Comparison of ENCODE assay signal across 10 cellular contexts in the genomic region with DNA sequence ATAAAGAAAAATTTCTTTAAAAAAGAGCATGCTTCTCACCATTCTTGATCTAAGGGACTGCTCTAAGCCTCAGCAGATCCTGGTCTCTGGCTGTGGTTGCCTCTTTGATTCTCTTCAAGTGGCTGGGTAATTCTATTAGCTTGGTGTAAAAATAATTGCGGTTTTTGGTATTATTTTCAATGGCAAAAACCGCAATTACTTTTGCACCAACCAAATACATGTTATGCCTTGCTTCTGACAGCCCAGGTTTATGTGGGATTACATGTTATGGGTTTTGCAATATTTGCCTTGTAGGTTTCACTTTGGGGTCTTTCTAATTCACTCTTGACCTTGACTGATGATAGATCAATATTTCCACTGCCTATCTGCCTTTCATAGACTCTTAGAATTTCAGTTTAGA.
"Had no signal": no experiment of that assay in that cellular context is flagged by ENCODE, and none has a peak within 500 bp of the region (broad histone marks: within the 10 kb centered on the region; RNA-seq: fewer than 3 reads in every experiment).

No MANE protein-coding gene starts in this region.

- DNase-seq: H9, HCEC 1CT, HFFc6, IMR-90, KBM-7 had no signal

- H3K9ac ChIP-seq: KMS-11 had no signal

- H3K27ac ChIP-seq: HL-60, KMS-11 had no signal

- ATAC-seq: GM23338 had no signal

- FAIRE-seq: H1, H54 had no signal

- H3K4me2 ChIP-seq: GM23338, KMS-11 had no signal

- H3K4me3 ChIP-seq: GM23338 had no signal
